Comparison of ENCODE assay signal across 18 cellular contexts in genomic region chr7:11985971-11986370, GRCh38.
A peak's percentile ranks its signal among the peaks of the same experiment; 100 is the strongest.
DNase-seq lines count a peak whose midpoint lies in the region; ATAC-seq, FAIRE-seq and TF ChIP-seq lines count a peak whose summit lies in the region.
"Had no signal": no experiment of that assay in that cellular context is flagged by ENCODE, and none has a peak within 500 bp of the region (broad histone marks: within the 10 kb centered on the region; RNA-seq: fewer than 3 reads in every experiment).

No MANE protein-coding gene starts in this region.

- peak overlapping the region; percentile 7 for H2AFZ ChIP-seq in parathyroid adenoma
- H2AFZ ChIP-seq: GM23338 had no signal

- peak overlapping the region; percentile 58; the same call in 1 of the 2 replicates for H3K27ac Mint-ChIP-seq in WTC11
- H3K27ac Mint-ChIP-seq: CD4-positive, alpha-beta memory T cell; GM23338; HFFc6 had no signal

- H3K27ac ChIP-seq in parathyroid adenoma (no peak overlapping the region), upper lobe of right lung (no peak overlapping the region), kidney (ENCODE audit: low read depth in 2 of 2, low read length in 2 of 2) (no peak overlapping the region)

- peaks cover 28% of the 10 kb centered on the region for H3K36me3 Mint-ChIP-seq in WTC11
- H3K36me3 Mint-ChIP-seq: CD4-positive, alpha-beta memory T cell had no signal

- POLR2A ChIA-PET in WTC11 (lab: Charles Lee): no interaction called here

- H3K27me3 Mint-ChIP-seq in WTC11 (ENCODE audit: low read depth): no peaks in the 10 kb centered on the region
- H3K27me3 Mint-ChIP-seq: CD4-positive, alpha-beta memory T cell had no signal

- H3K79me2 ChIP-seq in parathyroid adenoma: no peaks in the 10 kb centered on the region

- H3K4me3 ChIP-seq in parathyroid adenoma (ENCODE audit: low read depth, low read length) (no peak overlapping the region), upper lobe of right lung (no peak overlapping the region), kidney (ENCODE audit: low read length in 2 of 2) (no peak overlapping the region)
- H3K4me3 ChIP-seq: GM23338, HAP-1 had no signal

- H3K36me3 ChIP-seq in parathyroid adenoma (ENCODE audit: control insufficient read depth, insufficient read depth, low read length) (no peaks in the 10 kb centered on the region), upper lobe of right lung (no peaks in the 10 kb centered on the region), kidney (ENCODE audit: control insufficient read depth in 1 of 2, insufficient read depth in 2 of 2, low read length in 2 of 2) (no peaks in the 10 kb centered on the region)
- H3K36me3 ChIP-seq: HAP-1 had no signal

- ATAC-seq in WTC11 (no peak), upper lobe of right lung (no peak)
- ATAC-seq: GM23338 had no signal

- CTCF ChIA-PET in WTC11 (lab: Charles Lee): no interaction called here

- peaks cover 21% of the 10 kb centered on the region for H3K4me1 Mint-ChIP-seq in WTC11
- H3K4me1 Mint-ChIP-seq: CD4-positive, alpha-beta memory T cell had no signal

- no peak overlapping the region for H3K4me2 ChIP-seq in parathyroid adenoma (ENCODE audit: low read length)
- H3K4me2 ChIP-seq: GM23338 had no signal

- H3K27me3 ChIP-seq in parathyroid adenoma (ENCODE audit: control insufficient read depth, insufficient read depth, low read length) (no peaks in the 10 kb centered on the region), upper lobe of right lung (no peaks in the 10 kb centered on the region)

- H3K9me3 ChIP-seq in parathyroid adenoma (ENCODE audit: control insufficient read depth, low read length) (no peaks in the 10 kb centered on the region), upper lobe of right lung (no peaks in the 10 kb centered on the region), kidney (ENCODE audit: control insufficient read depth in 1 of 2, low read length in 2 of 2) (peaks cover 0 to 8% of the 10 kb centered on the region in 2 donors)
- H3K9me3 ChIP-seq: HAP-1 had no signal

- H3K9me3 Mint-ChIP-seq in WTC11: peaks cover 40% of the 10 kb centered on the region

- TF ChIP-seq CTCF in WTC11 (IDR thresholded peaks at IDR 0.05) (no peak), parathyroid adenoma (IDR thresholded peaks at IDR 0.05) (no peak), upper lobe of right lung (IDR thresholded peaks at IDR 0.05) (no peak), kidney (IDR thresholded peaks at IDR 0.05; ENCODE audit: borderline replicate concordance, extremely low read depth, insufficient read depth) (no peak), D721Med (IDR thresholded peaks at IDR 0.05; ENCODE audit: insufficient read depth, missing control alignments) (no peak)

- H3K4me1 ChIP-seq in parathyroid adenoma (no peaks in the 10 kb centered on the region), upper lobe of right lung (no peaks in the 10 kb centered on the region), kidney (ENCODE audit: control insufficient read depth in 1 of 2, insufficient read depth in 1 of 2, low read depth in 1 of 2, low read length in 2 of 2) (no peaks in the 10 kb centered on the region)

- no peak overlapping the region for H3K4me3 Mint-ChIP-seq in WTC11
- H3K4me3 Mint-ChIP-seq: CD4-positive, alpha-beta memory T cell; GM23338; HFFc6 had no signal

- intact Hi-C loops in upper lobe of right lung (cut with DNase I): no loop called here
- intact Hi-C loops in kidney (cut with DNase I): no loop called here

- in situ Hi-C loops in KBM-7 (cut with MboI; ENCODE audit: low pct_unique_long_range_greater_than_20kb, low sequenced_read_pairs): no loop called here

- H3K9ac ChIP-seq in parathyroid adenoma (no peak overlapping the region), kidney (ENCODE audit: low read length in 2 of 2) (no peak overlapping the region)

- FAIRE-seq in kidney (lab: Jason Lieb, UNC): no peak
- FAIRE-seq in D721Med (lab: Jason Lieb, UNC): no peak
- FAIRE-seq: GM12891, GM18507 had no signal

- DNase-seq in KBM-7 (peak; percentile 4), WTC11 (ENCODE audit: low spot score) (no peak), upper lobe of right lung (no peak), kidney (no peak), D721Med (ENCODE audit: insufficient read length, low spot score) (no peak)
- DNase-seq in activated CD4-positive, alpha-beta T cell treated with anti-CD3 and anti-CD28 coated beads, Interleukin-2, amount 50 U/mL, for 1 hour: no peak
- DNase-seq: C1 segment of cervical spinal cord; CD4-positive, alpha-beta memory T cell; COR-L47; DMS 273 treated with DMSO at 0.1 percent for 48 hours; DMS79; GF-D8; HFFc6 had no signal

TF ChIP-seq in WTC11, 78 proteins besides CTCF, POLR2A, EP300 and RAD21:
- TF ChIP-seq TEAD4 (CRISPR knock-in tag; IDR thresholded peaks at IDR 0.05) (no peak), JAZF1 (CRISPR knock-in tag; IDR thresholded peaks at IDR 0.05) (no peak), NFYB (CRISPR knock-in tag; conservative IDR thresholded peaks at IDR 0.05; ENCODE audit: low read depth) (no peak), EMX1 (CRISPR knock-in tag; IDR thresholded peaks at IDR 0.05) (no peak), SMAD3 (CRISPR knock-in tag; IDR thresholded peaks at IDR 0.05; ENCODE audit: borderline replicate concordance) (no peak), ATF2 (CRISPR knock-in tag; IDR thresholded peaks at IDR 0.05; ENCODE audit: borderline replicate concordance, low read depth) (no peak), SOX15 (CRISPR knock-in tag; IDR thresholded peaks at IDR 0.05) (no peak), IRF2 (CRISPR knock-in tag; IDR thresholded peaks at IDR 0.05; ENCODE audit: borderline replicate concordance, low read depth) (no peak), ZNF138 (CRISPR knock-in tag; conservative IDR thresholded peaks at IDR 0.05) (no peak), TP53 (CRISPR knock-in tag; IDR thresholded peaks at IDR 0.05) (no peak)
